ENCODE assay signal across 22 cellular contexts in genomic region chr18:62080172-62080571, GRCh38.
"Had no signal": no experiment of that assay in that cellular context is flagged by ENCODE, and none has a peak within 500 bp of the region (broad histone marks: within the 10 kb centered on the region; RNA-seq: fewer than 3 reads in every experiment).

No MANE protein-coding gene starts in this region.

- ATAC-seq: activated CD4-positive, CD25-positive, alpha-beta regulatory T cell treated with anti-CD3 and anti-CD28 coated beads, Interleukin-2, amount 50 U/mL, for 24 hours; activated CD8-positive, alpha-beta T cell treated with anti-CD3 and anti-CD28 coated beads, Interleukin-2, amount 10 ng/mL, durations not matched to agents 7 days and 5 days; activated T-cell treated with anti-CD3 and anti-CD28 coated beads, Interleukin-2, amount 50 U/mL, for 4 hours; mucosa of descending colon had no signal

- H3K4me3 Mint-ChIP-seq: activated CD4-positive, alpha-beta T cell treated with anti-CD3 and anti-CD28 coated beads, Interleukin-2, amount 10 ng/mL, durations not matched to agents 7 days and 5 days; activated CD8-positive, alpha-beta T cell treated with anti-CD3 and anti-CD28 coated beads, Interleukin-2, amount 10 ng/mL, durations not matched to agents 7 days and 5 days; activated naive CD4-positive, alpha-beta T cell treated with anti-CD3 and anti-CD28 coated beads for 36 hours; activated T-cell treated with anti-CD3 and anti-CD28 coated beads, Interleukin-2, amount 50 U/mL, for 4 hours; memory B cell; naive B cell; T-helper 1 cell treated with Interleukin-12 subunit alpha and Interleukin-12 subunit beta and Interleukin-4 antibody, amounts not matched to agents 30 μg/mL and 1 μg/mL, for 36 hours had no signal

- H3K4me1 ChIP-seq: left ventricle myocardium inferior had no signal

- DNase-seq: activated CD4-positive, alpha-beta T cell treated with anti-CD3 and anti-CD28 coated beads, Interleukin-2, amount 10 ng/mL, durations not matched to agents 7 days and 5 days; activated CD8-positive, alpha-beta memory T cell treated with anti-CD3 and anti-CD28 coated beads, Interleukin-2, amount 50 U/mL, for 4 hours; activated CD8-positive, alpha-beta T cell treated with anti-CD3 and anti-CD28 coated beads, Interleukin-2, amount 10 ng/mL, durations not matched to agents 7 days and 5 days; activated naive CD4-positive, alpha-beta T cell treated with anti-CD3 and anti-CD28 coated beads for 36 hours; activated T-cell treated with anti-CD3 and anti-CD28 coated beads, Interleukin-2, amount 50 U/mL, for 4 hours; aorta; brain microvascular endothelial cell; cerebellar nuclear complex; effector CD4-positive, alpha-beta T cell; hypothalamus; islet precursor cell; left ventricle myocardium inferior; mucosa of descending colon; naive B cell; ovary; stimulated activated CD4-positive, alpha-beta T cell treated with anti-CD3 and anti-CD28 coated beads, Interleukin-1b, Interleukin-23, amount 100 ng/mL, for 48 hours; stimulated activated CD8-positive, alpha-beta memory T cell treated with anti-CD3 and anti-CD28 coated beads, Interleukin-4, amount 100 ng/mL, for 48 hours; stimulated activated naive CD4-positive, alpha-beta T cell treated with Interleukin-2 at 50 U/mL for 16 hours; thyroid gland had no signal

- H3K4me1 Mint-ChIP-seq: activated CD4-positive, alpha-beta T cell treated with anti-CD3 and anti-CD28 coated beads, Interleukin-2, amount 10 ng/mL, durations not matched to agents 7 days and 5 days; memory B cell; naive B cell had no signal

- H3K27me3 Mint-ChIP-seq: activated CD4-positive, alpha-beta T cell treated with anti-CD3 and anti-CD28 coated beads, Interleukin-2, amount 10 ng/mL, durations not matched to agents 7 days and 5 days; memory B cell; naive B cell had no signal

- H3K27ac ChIP-seq: brain microvascular endothelial cell, left ventricle myocardium inferior, ovary, thyroid gland had no signal

- H3K36me3 ChIP-seq: brain microvascular endothelial cell, ovary, thyroid gland had no signal

- H3K27ac Mint-ChIP-seq: activated CD4-positive, alpha-beta T cell treated with anti-CD3 and anti-CD28 coated beads, Interleukin-2, amount 10 ng/mL, durations not matched to agents 7 days and 5 days; activated CD8-positive, alpha-beta T cell treated with anti-CD3 and anti-CD28 coated beads, Interleukin-2, amount 10 ng/mL, durations not matched to agents 7 days and 5 days; activated naive CD4-positive, alpha-beta T cell treated with anti-CD3 and anti-CD28 coated beads for 36 hours; memory B cell; T-helper 1 cell treated with Interleukin-12 subunit alpha and Interleukin-12 subunit beta and Interleukin-4 antibody, amounts not matched to agents 30 μg/mL and 1 μg/mL, for 36 hours had no signal

- H3K9me3 ChIP-seq: left ventricle myocardium inferior, mucosa of descending colon, ovary, thyroid gland had no signal

- H3K4me3 ChIP-seq: left ventricle myocardium inferior, mucosa of descending colon, ovary, thyroid gland had no signal

- H3K27me3 ChIP-seq: brain microvascular endothelial cell, ovary, thyroid gland had no signal

- H3K9me3 Mint-ChIP-seq: activated CD4-positive, alpha-beta T cell treated with anti-CD3 and anti-CD28 coated beads, Interleukin-2, amount 10 ng/mL, durations not matched to agents 7 days and 5 days; activated naive CD4-positive, alpha-beta T cell treated with anti-CD3 and anti-CD28 coated beads for 36 hours; activated T-cell treated with anti-CD3 and anti-CD28 coated beads, Interleukin-2, amount 50 U/mL, for 4 hours; memory B cell; naive B cell had no signal
